Comparison of ENCODE assay signal across 1 cellular context in genomic region chr1:246591958-246592357, GRCh38.
TF ChIP-seq lines count a peak whose summit lies in the region.

No MANE protein-coding gene starts in this region.

TF ChIP-seq in GM12878, 131 proteins besides CTCF, POLR2A, EP300 and RAD21:
- no peak for TF ChIP-seq POLR2AphosphoS5 (IDR thresholded peaks at IDR 0.05; ENCODE audit: low read length)
- TF ChIP-seq MEF2A (IDR thresholded peaks at IDR 0.05; ENCODE audit: insufficient read depth, low read depth, low read length): no peak
- no peak for TF ChIP-seq CEBPB (IDR thresholded peaks at IDR 0.05; ENCODE audit: borderline replicate concordance in 1 of 2, low read depth in 2 of 2, low read length in 2 of 2)
